ENCODE assay signal across 1 cellular context in the genomic region with DNA sequence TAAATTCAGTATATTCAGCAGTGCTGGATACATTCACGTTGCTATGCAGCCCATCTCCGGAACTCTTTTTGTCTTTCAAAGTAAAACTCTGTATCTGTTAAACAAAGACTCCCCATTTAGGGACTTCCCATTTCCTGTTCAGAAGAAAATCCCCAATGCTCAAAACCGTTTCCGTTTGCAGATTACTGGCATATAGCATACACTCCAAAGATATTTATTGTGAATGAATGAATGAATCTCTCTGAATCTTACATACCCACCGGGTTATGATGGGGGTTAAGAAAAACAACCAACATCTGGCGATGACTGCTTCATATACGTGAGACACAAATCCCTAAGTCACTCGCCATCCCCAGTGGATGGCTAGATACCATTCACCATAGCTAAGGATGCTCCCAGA.
TF ChIP-seq lines count a peak whose summit lies in the region.

No MANE protein-coding gene starts in this region.

TF ChIP-seq in H1, 55 proteins besides CTCF, POLR2A, EP300 and RAD21 (continued from another document):
- TF ChIP-seq SP4 (IDR thresholded peaks at IDR 0.05; ENCODE audit: low read length) (no peak), SIX5 (IDR thresholded peaks at IDR 0.05; ENCODE audit: low read depth, low read length) (no peak), TEAD4 (IDR thresholded peaks at IDR 0.05; ENCODE audit: low read depth, low read length) (no peak)
- TF ChIP-seq, protein P1, sequence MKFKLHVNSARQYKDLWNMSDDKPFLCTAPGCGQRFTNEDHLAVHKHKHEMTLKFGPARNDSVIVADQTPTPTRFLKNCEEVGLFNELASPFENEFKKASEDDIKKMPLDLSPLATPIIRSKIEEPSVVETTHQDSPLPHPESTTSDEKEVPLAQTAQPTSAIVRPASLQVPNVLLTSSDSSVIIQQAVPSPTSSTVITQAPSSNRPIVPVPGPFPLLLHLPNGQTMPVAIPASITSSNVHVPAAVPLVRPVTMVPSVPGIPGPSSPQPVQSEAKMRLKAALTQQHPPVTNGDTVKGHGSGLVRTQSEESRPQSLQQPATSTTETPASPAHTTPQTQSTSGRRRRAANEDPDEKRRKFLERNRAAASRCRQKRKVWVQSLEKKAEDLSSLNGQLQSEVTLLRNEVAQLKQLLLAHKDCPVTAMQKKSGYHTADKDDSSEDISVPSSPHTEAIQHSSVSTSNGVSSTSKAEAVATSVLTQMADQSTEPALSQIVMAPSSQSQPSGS (IDR thresholded peaks at IDR 0.05; ENCODE audit: low read length): 0 out of 2 replicates have a peak, but pooled peaks have one; percentile 12
- TF ChIP-seq, protein P2, sequence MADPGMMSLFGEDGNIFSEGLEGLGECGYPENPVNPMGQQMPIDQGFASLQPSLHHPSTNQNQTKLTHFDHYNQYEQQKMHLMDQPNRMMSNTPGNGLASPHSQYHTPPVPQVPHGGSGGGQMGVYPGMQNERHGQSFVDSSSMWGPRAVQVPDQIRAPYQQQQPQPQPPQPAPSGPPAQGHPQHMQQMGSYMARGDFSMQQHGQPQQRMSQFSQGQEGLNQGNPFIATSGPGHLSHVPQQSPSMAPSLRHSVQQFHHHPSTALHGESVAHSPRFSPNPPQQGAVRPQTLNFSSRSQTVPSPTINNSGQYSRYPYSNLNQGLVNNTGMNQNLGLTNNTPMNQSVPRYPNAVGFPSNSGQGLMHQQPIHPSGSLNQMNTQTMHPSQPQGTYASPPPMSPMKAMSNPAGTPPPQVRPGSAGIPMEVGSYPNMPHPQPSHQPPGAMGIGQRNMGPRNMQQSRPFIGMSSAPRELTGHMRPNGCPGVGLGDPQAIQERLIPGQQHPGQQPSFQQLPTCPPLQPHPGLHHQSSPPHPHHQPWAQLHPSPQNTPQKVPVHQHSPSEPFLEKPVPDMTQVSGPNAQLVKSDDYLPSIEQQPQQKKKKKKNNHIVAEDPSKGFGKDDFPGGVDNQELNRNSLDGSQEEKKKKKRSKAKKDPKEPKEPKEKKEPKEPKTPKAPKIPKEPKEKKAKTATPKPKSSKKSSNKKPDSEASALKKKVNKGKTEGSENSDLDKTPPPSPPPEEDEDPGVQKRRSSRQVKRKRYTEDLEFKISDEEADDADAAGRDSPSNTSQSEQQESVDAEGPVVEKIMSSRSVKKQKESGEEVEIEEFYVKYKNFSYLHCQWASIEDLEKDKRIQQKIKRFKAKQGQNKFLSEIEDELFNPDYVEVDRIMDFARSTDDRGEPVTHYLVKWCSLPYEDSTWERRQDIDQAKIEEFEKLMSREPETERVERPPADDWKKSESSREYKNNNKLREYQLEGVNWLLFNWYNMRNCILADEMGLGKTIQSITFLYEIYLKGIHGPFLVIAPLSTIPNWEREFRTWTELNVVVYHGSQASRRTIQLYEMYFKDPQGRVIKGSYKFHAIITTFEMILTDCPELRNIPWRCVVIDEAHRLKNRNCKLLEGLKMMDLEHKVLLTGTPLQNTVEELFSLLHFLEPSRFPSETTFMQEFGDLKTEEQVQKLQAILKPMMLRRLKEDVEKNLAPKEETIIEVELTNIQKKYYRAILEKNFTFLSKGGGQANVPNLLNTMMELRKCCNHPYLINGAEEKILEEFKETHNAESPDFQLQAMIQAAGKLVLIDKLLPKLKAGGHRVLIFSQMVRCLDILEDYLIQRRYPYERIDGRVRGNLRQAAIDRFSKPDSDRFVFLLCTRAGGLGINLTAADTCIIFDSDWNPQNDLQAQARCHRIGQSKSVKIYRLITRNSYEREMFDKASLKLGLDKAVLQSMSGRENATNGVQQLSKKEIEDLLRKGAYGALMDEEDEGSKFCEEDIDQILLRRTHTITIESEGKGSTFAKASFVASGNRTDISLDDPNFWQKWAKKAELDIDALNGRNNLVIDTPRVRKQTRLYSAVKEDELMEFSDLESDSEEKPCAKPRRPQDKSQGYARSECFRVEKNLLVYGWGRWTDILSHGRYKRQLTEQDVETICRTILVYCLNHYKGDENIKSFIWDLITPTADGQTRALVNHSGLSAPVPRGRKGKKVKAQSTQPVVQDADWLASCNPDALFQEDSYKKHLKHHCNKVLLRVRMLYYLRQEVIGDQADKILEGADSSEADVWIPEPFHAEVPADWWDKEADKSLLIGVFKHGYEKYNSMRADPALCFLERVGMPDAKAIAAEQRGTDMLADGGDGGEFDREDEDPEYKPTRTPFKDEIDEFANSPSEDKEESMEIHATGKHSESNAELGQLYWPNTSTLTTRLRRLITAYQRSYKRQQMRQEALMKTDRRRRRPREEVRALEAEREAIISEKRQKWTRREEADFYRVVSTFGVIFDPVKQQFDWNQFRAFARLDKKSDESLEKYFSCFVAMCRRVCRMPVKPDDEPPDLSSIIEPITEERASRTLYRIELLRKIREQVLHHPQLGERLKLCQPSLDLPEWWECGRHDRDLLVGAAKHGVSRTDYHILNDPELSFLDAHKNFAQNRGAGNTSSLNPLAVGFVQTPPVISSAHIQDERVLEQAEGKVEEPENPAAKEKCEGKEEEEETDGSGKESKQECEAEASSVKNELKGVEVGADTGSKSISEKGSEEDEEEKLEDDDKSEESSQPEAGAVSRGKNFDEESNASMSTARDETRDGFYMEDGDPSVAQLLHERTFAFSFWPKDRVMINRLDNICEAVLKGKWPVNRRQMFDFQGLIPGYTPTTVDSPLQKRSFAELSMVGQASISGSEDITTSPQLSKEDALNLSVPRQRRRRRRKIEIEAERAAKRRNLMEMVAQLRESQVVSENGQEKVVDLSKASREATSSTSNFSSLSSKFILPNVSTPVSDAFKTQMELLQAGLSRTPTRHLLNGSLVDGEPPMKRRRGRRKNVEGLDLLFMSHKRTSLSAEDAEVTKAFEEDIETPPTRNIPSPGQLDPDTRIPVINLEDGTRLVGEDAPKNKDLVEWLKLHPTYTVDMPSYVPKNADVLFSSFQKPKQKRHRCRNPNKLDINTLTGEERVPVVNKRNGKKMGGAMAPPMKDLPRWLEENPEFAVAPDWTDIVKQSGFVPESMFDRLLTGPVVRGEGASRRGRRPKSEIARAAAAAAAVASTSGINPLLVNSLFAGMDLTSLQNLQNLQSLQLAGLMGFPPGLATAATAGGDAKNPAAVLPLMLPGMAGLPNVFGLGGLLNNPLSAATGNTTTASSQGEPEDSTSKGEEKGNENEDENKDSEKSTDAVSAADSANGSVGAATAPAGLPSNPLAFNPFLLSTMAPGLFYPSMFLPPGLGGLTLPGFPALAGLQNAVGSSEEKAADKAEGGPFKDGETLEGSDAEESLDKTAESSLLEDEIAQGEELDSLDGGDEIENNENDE (IDR thresholded peaks at IDR 0.05; ENCODE audit: insufficient replicate concordance, low read length): no peak
